In genomic region chr3:26132942-26133341, GRCh38 we compare ENCODE assay signal across 16 cellular contexts.
DNase-seq lines count a peak whose midpoint lies in the region; ATAC-seq, FAIRE-seq and TF ChIP-seq lines count a peak whose summit lies in the region.
"Had no signal": no experiment of that assay in that cellular context is flagged by ENCODE, and none has a peak within 500 bp of the region (broad histone marks: within the 10 kb centered on the region; RNA-seq: fewer than 3 reads in every experiment).

No MANE protein-coding gene starts in this region.

- H4K20me1 ChIP-seq in DOHH2 (ENCODE audit: control insufficient read depth, insufficient read depth, low read depth, low read length) (no peaks in the 10 kb centered on the region), MM.1S (ENCODE audit: insufficient read depth, low read length) (no peaks in the 10 kb centered on the region; the same call in 1 of the 2 replicates)

- peaks cover 0 to 1% (median 0%) of the 10 kb centered on the region in 3 donors for H3K27me3 Mint-ChIP-seq in immature natural killer cell (ENCODE audit: low read depth in 3 of 3)
- H3K27me3 Mint-ChIP-seq: CD8-positive, alpha-beta memory T cell had no signal

- no peaks in the 10 kb centered on the region for H3K36me3 Mint-ChIP-seq in immature natural killer cell

- H3K27ac ChIP-seq in DOHH2 (ENCODE audit: low read depth, low read length) (no peak overlapping the region), MM.1S (ENCODE audit: low read length) (no peak overlapping the region), kidney (ENCODE audit: low read depth in 2 of 2, low read length in 2 of 2) (no peak overlapping the region)
- no peak overlapping the region for H3K27ac ChIP-seq in effector memory CD4-positive, alpha-beta T cell (ENCODE audit: insufficient read depth, low read length, poor library complexity, severe bottlenecking)
- H3K27ac ChIP-seq: A549 had no signal

- H3K27me3 ChIP-seq in DOHH2 (ENCODE audit: control insufficient read depth, low read length) (no peaks in the 10 kb centered on the region), MM.1S (replicated peaks; ENCODE audit: insufficient read depth, low read length) (no peaks in the 10 kb centered on the region)
- no peaks in the 10 kb centered on the region for H3K27me3 ChIP-seq in effector memory CD4-positive, alpha-beta T cell (replicated peaks; ENCODE audit: control insufficient read depth, insufficient read depth, low read length, poor library complexity, severe bottlenecking)
- H3K27me3 ChIP-seq: BE2C had no signal

- no peaks in the 10 kb centered on the region for H3K4me1 Mint-ChIP-seq in immature natural killer cell
- H3K4me1 Mint-ChIP-seq: CD8-positive, alpha-beta memory T cell had no signal

- H3K36me3 ChIP-seq in DOHH2 (ENCODE audit: control insufficient read depth, low read length) (no peaks in the 10 kb centered on the region), MM.1S (replicated peaks; ENCODE audit: insufficient read depth, low read length) (no peaks in the 10 kb centered on the region), kidney (ENCODE audit: control insufficient read depth in 1 of 2, insufficient read depth in 2 of 2, low read length in 2 of 2) (no peaks in the 10 kb centered on the region)
- no peaks in the 10 kb centered on the region for H3K36me3 ChIP-seq in effector memory CD4-positive, alpha-beta T cell (ENCODE audit: control insufficient read depth, insufficient read depth, low read length)
- H3K36me3 ChIP-seq: BE2C had no signal

- H3K9me3 Mint-ChIP-seq in immature natural killer cell: peaks cover 0 to 16% (median 6%) of the 10 kb centered on the region in 6 donors

- H3K4me3 ChIP-seq in DOHH2 (ENCODE audit: low read length) (no peak overlapping the region), MM.1S (ENCODE audit: low read length) (no peak overlapping the region), kidney (ENCODE audit: low read length in 2 of 2) (no peak overlapping the region)
- no peak overlapping the region for H3K4me3 ChIP-seq in effector memory CD4-positive, alpha-beta T cell (ENCODE audit: insufficient read depth, low read depth, low read length, poor library complexity, severe bottlenecking)
- H3K4me3 ChIP-seq: A549, K562 had no signal

- no peak for TF ChIP-seq CTCF in DOHH2 (IDR thresholded peaks at IDR 0.05; ENCODE audit: low read depth, low read length, poor library complexity, severe bottlenecking)
- no peak for TF ChIP-seq CTCF in MM.1S (IDR thresholded peaks at IDR 0.05; ENCODE audit: low read length)
- TF ChIP-seq CTCF in kidney (IDR thresholded peaks at IDR 0.05; ENCODE audit: borderline replicate concordance, extremely low read depth, insufficient read depth): no peak

- H3K9me2 ChIP-seq in DOHH2 (replicated peaks; ENCODE audit: control insufficient read depth, low read length) (no peaks in the 10 kb centered on the region), MM.1S (replicated peaks; ENCODE audit: insufficient read depth, low read length) (no peaks in the 10 kb centered on the region)

- no peak overlapping the region for H3K4me3 Mint-ChIP-seq in immature natural killer cell
- H3K4me3 Mint-ChIP-seq: CD8-positive, alpha-beta memory T cell; HFFc6 had no signal

- H3F3A ChIP-seq in DOHH2 (ENCODE audit: control insufficient read depth, insufficient read depth): no peaks in the 10 kb centered on the region
- H3F3A ChIP-seq in MM.1S (ENCODE audit: insufficient read depth, low read length): no peaks in the 10 kb centered on the region

- 0 out of 2 replicates have a peak overlapping the region, but pooled peaks have one; percentile 3 for H3K9ac ChIP-seq in MM.1S (ENCODE audit: low read length)
- H3K9ac ChIP-seq in kidney (ENCODE audit: low read length in 2 of 2): no peak overlapping the region

- FAIRE-seq in kidney (lab: Jason Lieb, UNC): peak; percentile 41
- FAIRE-seq: K562 had no signal

- H3K9me3 ChIP-seq in DOHH2 (ENCODE audit: control insufficient read depth, insufficient read depth, low read length) (no peaks in the 10 kb centered on the region), MM.1S (replicated peaks; ENCODE audit: insufficient read depth, low read length) (no peaks in the 10 kb centered on the region), kidney (ENCODE audit: control insufficient read depth in 1 of 2, low read length in 2 of 2) (no peaks in the 10 kb centered on the region)
- H3K9me3 ChIP-seq in effector memory CD4-positive, alpha-beta T cell (ENCODE audit: control insufficient read depth, low read length): no peaks in the 10 kb centered on the region
- H3K9me3 ChIP-seq: A549, BE2C had no signal

- H3K27ac Mint-ChIP-seq in immature natural killer cell: no peak overlapping the region
- H3K27ac Mint-ChIP-seq: CD8-positive, alpha-beta memory T cell; HFFc6 had no signal

- no peaks in the 10 kb centered on the region for H3K79me2 ChIP-seq in DOHH2 (ENCODE audit: control insufficient read depth, low read length)
- no peaks in the 10 kb centered on the region for H3K79me2 ChIP-seq in MM.1S (ENCODE audit: low read length)

- 0 out of 2 replicates have a peak overlapping the region, but pooled peaks have one; percentile 3 for H3K4me2 ChIP-seq in DOHH2 (ENCODE audit: low read length)
- H3K4me2 ChIP-seq in MM.1S (ENCODE audit: low read depth, low read length): peak overlapping the region; percentile 31
- H3K4me2 ChIP-seq: A549 had no signal

- H2AFZ ChIP-seq in MM.1S (ENCODE audit: low read length): no peak overlapping the region

- no peak for ATAC-seq in HG03108 (IDR thresholded peaks at IDR 0.05; ENCODE audit: unreplicated experiment)
- ATAC-seq in GM18502 (IDR thresholded peaks at IDR 0.05; ENCODE audit: poor library complexity, unreplicated experiment): no peak
- ATAC-seq: A549, K562 had no signal

- DNase-seq in MM.1S (no peak), kidney (no peak), immature natural killer cell (no peak)
- no peak for DNase-seq in effector memory CD4-positive, alpha-beta T cell
- DNase-seq: BE2C; Calu3; CD8-positive, alpha-beta memory T cell; DMS79; GDM1; HCEC 1CT; HFFc6 had no signal

- H3K4me1 ChIP-seq in DOHH2 (ENCODE audit: control insufficient read depth, low read length) (peaks cover 3% of the 10 kb centered on the region; the same call in 1 of the 2 replicates), MM.1S (ENCODE audit: low read length) (peaks cover 7% of the 10 kb centered on the region), kidney (ENCODE audit: control insufficient read depth in 1 of 2, insufficient read depth in 1 of 2, low read depth in 1 of 2, low read length in 2 of 2) (no peaks in the 10 kb centered on the region)
- H3K4me1 ChIP-seq in effector memory CD4-positive, alpha-beta T cell (ENCODE audit: control insufficient read depth, insufficient read depth, low read length, poor library complexity, severe bottlenecking): no peaks in the 10 kb centered on the region
- H3K4me1 ChIP-seq: A549, BE2C had no signal

- intact Hi-C loops in kidney (cut with DNase I): no loop called here
